Comparison of ENCODE assay signal across 2 cellular contexts in the genomic region with DNA sequence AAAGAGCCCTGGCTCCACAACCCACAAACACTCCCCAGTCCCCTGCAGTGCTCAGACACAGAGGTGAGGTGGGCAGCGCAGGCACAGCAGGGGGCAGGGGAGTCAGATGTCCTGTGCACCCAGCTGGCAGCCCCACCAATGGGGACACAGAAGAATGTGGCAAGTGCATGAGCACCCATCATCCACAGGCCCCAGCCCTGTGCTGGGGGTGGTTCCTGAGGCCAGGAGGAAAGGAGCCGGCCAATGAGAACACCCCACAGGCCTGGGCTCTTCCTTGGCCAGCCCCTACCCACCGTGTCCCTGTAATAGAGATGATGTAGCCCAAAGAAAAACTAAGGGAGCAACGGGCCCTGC.
TF ChIP-seq lines count a peak whose summit lies in the region.

No MANE protein-coding gene starts in this region.

TF ChIP-seq in SK-N-SH, 30 proteins besides CTCF, POLR2A, EP300 and RAD21:
- TF ChIP-seq, protein P1, sequence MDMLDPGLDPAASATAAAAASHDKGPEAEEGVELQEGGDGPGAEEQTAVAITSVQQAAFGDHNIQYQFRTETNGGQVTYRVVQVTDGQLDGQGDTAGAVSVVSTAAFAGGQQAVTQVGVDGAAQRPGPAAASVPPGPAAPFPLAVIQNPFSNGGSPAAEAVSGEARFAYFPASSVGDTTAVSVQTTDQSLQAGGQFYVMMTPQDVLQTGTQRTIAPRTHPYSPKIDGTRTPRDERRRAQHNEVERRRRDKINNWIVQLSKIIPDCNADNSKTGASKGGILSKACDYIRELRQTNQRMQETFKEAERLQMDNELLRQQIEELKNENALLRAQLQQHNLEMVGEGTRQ (IDR thresholded peaks at IDR 0.05; ENCODE audit: borderline replicate concordance, low read depth, low read length): no peak
- no peak for TF ChIP-seq JUND (IDR thresholded peaks at IDR 0.05)
- TF ChIP-seq, protein P2, sequence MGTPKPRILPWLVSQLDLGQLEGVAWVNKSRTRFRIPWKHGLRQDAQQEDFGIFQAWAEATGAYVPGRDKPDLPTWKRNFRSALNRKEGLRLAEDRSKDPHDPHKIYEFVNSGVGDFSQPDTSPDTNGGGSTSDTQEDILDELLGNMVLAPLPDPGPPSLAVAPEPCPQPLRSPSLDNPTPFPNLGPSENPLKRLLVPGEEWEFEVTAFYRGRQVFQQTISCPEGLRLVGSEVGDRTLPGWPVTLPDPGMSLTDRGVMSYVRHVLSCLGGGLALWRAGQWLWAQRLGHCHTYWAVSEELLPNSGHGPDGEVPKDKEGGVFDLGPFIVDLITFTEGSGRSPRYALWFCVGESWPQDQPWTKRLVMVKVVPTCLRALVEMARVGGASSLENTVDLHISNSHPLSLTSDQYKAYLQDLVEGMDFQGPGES (IDR thresholded peaks at IDR 0.05; ENCODE audit: low read depth, low read length): no peak
- TF ChIP-seq YY1 (IDR thresholded peaks at IDR 0.05; ENCODE audit: low read depth): no peak
- TF ChIP-seq SIN3A (IDR thresholded peaks at IDR 0.05; ENCODE audit: borderline replicate concordance, low read depth, low read length): no peak
- no peak for TF ChIP-seq GABPA (IDR thresholded peaks at IDR 0.05; ENCODE audit: low read depth)
- TF ChIP-seq, protein P3, sequence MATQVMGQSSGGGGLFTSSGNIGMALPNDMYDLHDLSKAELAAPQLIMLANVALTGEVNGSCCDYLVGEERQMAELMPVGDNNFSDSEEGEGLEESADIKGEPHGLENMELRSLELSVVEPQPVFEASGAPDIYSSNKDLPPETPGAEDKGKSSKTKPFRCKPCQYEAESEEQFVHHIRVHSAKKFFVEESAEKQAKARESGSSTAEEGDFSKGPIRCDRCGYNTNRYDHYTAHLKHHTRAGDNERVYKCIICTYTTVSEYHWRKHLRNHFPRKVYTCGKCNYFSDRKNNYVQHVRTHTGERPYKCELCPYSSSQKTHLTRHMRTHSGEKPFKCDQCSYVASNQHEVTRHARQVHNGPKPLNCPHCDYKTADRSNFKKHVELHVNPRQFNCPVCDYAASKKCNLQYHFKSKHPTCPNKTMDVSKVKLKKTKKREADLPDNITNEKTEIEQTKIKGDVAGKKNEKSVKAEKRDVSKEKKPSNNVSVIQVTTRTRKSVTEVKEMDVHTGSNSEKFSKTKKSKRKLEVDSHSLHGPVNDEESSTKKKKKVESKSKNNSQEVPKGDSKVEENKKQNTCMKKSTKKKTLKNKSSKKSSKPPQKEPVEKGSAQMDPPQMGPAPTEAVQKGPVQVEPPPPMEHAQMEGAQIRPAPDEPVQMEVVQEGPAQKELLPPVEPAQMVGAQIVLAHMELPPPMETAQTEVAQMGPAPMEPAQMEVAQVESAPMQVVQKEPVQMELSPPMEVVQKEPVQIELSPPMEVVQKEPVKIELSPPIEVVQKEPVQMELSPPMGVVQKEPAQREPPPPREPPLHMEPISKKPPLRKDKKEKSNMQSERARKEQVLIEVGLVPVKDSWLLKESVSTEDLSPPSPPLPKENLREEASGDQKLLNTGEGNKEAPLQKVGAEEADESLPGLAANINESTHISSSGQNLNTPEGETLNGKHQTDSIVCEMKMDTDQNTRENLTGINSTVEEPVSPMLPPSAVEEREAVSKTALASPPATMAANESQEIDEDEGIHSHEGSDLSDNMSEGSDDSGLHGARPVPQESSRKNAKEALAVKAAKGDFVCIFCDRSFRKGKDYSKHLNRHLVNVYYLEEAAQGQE (IDR thresholded peaks at IDR 0.05; ENCODE audit: low read depth, low read length): no peak
- TF ChIP-seq RCOR1 (IDR thresholded peaks at IDR 0.05; ENCODE audit: low read length): no peak
- TF ChIP-seq FOXJ3 (CRISPR knock-in tag; IDR thresholded peaks at IDR 0.05): no peak
- no peak for TF ChIP-seq CHD2 (IDR thresholded peaks at IDR 0.05; ENCODE audit: low read length, partially characterized antibody)
- TF ChIP-seq, protein P4, sequence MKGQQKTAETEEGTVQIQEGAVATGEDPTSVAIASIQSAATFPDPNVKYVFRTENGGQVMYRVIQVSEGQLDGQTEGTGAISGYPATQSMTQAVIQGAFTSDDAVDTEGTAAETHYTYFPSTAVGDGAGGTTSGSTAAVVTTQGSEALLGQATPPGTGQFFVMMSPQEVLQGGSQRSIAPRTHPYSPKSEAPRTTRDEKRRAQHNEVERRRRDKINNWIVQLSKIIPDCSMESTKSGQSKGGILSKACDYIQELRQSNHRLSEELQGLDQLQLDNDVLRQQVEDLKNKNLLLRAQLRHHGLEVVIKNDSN (IDR thresholded peaks at IDR 0.05; ENCODE audit: borderline replicate concordance, low read depth): no peak
- no peak for TF ChIP-seq NFIC (IDR thresholded peaks at IDR 0.05; ENCODE audit: borderline replicate concordance)
- TF ChIP-seq, protein P5, sequence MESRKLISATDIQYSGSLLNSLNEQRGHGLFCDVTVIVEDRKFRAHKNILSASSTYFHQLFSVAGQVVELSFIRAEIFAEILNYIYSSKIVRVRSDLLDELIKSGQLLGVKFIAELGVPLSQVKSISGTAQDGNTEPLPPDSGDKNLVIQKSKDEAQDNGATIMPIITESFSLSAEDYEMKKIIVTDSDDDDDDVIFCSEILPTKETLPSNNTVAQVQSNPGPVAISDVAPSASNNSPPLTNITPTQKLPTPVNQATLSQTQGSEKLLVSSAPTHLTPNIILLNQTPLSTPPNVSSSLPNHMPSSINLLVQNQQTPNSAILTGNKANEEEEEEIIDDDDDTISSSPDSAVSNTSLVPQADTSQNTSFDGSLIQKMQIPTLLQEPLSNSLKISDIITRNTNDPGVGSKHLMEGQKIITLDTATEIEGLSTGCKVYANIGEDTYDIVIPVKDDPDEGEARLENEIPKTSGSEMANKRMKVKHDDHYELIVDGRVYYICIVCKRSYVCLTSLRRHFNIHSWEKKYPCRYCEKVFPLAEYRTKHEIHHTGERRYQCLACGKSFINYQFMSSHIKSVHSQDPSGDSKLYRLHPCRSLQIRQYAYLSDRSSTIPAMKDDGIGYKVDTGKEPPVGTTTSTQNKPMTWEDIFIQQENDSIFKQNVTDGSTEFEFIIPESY (IDR thresholded peaks at IDR 0.05; ENCODE audit: borderline replicate concordance, low read depth): no peak

TF ChIP-seq in HepG2, 621 proteins besides CTCF, POLR2A, EP300 and RAD21:
- TF ChIP-seq NRL (CRISPR knock-in tag; IDR thresholded peaks at IDR 0.05; ENCODE audit: borderline replicate concordance) (no peak), POLR2G (IDR thresholded peaks at IDR 0.05; ENCODE audit: low read depth, low read length) (0 out of 2 replicates have a peak, but pooled peaks have one; percentile 2), AGO2 (optimal IDR thresholded peaks at IDR 0.05; ENCODE audit: low read depth, low read length) (peak; percentile 79), NCOA5 (CRISPR knock-in tag; IDR thresholded peaks at IDR 0.05) (no peak)
